8 cellular contexts compared by ENCODE assay signal in the genomic region with DNA sequence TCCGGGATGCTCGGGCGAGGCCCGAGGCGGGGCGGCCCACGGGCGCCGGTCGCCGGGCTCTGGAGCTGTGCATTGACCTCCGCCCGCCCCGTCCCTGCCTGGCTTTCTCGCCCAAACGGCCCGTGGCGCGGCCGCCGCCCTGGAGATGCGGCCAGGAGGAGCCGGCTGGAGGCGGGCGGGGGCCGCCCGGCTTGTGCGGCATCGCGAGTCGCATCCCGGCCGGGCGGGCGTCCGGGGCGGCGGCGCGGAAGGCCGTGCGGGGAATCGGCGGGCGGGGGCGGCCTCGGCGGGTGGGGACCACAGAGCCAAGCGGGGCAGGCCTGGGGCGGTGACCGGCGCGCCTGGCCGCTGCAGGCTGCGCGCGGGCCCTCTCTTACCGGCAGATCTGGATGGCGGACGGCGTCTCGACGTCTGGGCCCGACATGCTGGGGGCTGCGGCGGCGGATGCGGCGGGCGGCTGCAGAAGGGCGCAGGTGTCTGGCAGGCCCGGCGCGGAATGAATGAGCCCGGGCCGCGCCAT. TPM values are rescaled to one million over a fixed set of nuclear protein-coding genes. Genes with fewer than 3 reads are reported as not detected.
DNase-seq lines count a peak whose midpoint lies in the region; ATAC-seq and TF ChIP-seq lines count a peak whose summit lies in the region.

No MANE protein-coding gene starts in this region.

- no peak for TF ChIP-seq EP300 in sigmoid colon (IDR thresholded peaks at IDR 0.05)

- H3K9ac ChIP-seq in SK-N-MC (ENCODE audit: insufficient read length): peak overlapping the region; percentile 79

- peaks cover 0 to 16% (median 15%) of the 10 kb centered on the region in 4 donors for H3K4me1 ChIP-seq in sigmoid colon

- no peaks in the 10 kb centered on the region for H3K9me3 ChIP-seq in SK-N-MC (ENCODE audit: low read depth, low read length)
- H3K9me3 ChIP-seq in sigmoid colon: no peaks in the 10 kb centered on the region

- H3K27ac ChIP-seq in SK-N-MC (no peak overlapping the region), sigmoid colon (peak overlapping the region; percentile 94 to 98 (median 98))

- no peak for TF ChIP-seq CTCF in foreskin fibroblast (IDR thresholded peaks at IDR 0.05; ENCODE audit: low read depth, low read length)
- no peak for TF ChIP-seq CTCF in sigmoid colon (IDR thresholded peaks at IDR 0.05)

- H3K4me3 ChIP-seq in SK-N-MC: peak overlapping the region; percentile 88
- peak overlapping the region; percentile 52 to 62 for H3K4me3 ChIP-seq in foreskin fibroblast (ENCODE audit: low read depth in 1 of 2, low read length in 2 of 2)
- H3K4me3 ChIP-seq in sigmoid colon: peak overlapping the region in 3 of 4 donors; percentile 62 to 67 (median 66)

- 0 to 1% methylated on average over 77 of the region's 77 CpGs for WGBS in sigmoid colon, 2 donors

- DNase-seq in SK-N-MC (ENCODE audit: low read depth, low spot score): no peak
- no peak for DNase-seq in foreskin fibroblast
- no peak for DNase-seq in sigmoid colon
- DNase-seq in activated CD4-positive, alpha-beta T cell treated with anti-CD3 and anti-CD28 coated beads for 4 hours: no peak
- no peak for DNase-seq in occipital lobe (lab: John Stamatoyannopoulos, UW)

- H3K27me3 ChIP-seq in sigmoid colon: no peaks in the 10 kb centered on the region

- no peak for TF ChIP-seq POLR2A in sigmoid colon (IDR thresholded peaks at IDR 0.05)

- intact Hi-C loops in sigmoid colon (cut with DNase I): loop anchor here (10.0 kb wide), 1 partner anchor 232 kb away; a partner anchor contains a TSS

- ATAC-seq in GM18498 (IDR thresholded peaks at IDR 0.05; ENCODE audit: unreplicated experiment) (peak; percentile 16), HG02588 (IDR thresholded peaks at IDR 0.05; ENCODE audit: unreplicated experiment) (peak; percentile 4), GM18858 (IDR thresholded peaks at IDR 0.05; ENCODE audit: unreplicated experiment) (no peak)

- no peaks in the 10 kb centered on the region for H3K36me3 ChIP-seq in SK-N-MC (ENCODE audit: insufficient read depth, low read length)
- H3K36me3 ChIP-seq in sigmoid colon: no peaks in the 10 kb centered on the region

RNA-seq across cellular contexts. Expression of a gene that starts 0.6 kb away (rescaled TPM):
- total RNA-seq in sigmoid colon: 10 to 100 TPM; 17.9 to 26.5 (median 22.2) TPM
- polyA plus RNA-seq in sigmoid colon: 10 to 100 TPM; 54.7 to 81.0 (median 78.8) TPM
- total RNA-seq in occipital lobe: 27.0 TPM

RNA-seq across cellular contexts. Expression of a gene that starts 26.8 kb away (rescaled TPM):
- total RNA-seq in sigmoid colon: not detected
- 10 to 100 TPM; 10.7 to 27.0 (median 19.9) TPM for polyA plus RNA-seq in sigmoid colon
- 0.16 TPM for total RNA-seq in occipital lobe

RNA-seq across cellular contexts. Expression of a gene that starts 31.6 kb away (rescaled TPM):
- total RNA-seq in sigmoid colon: 1 to 10 TPM in 1 of 4 donors, under 1 TPM in 1, not detected in 2; 0.55 to 1.3 TPM
- 100 to 1,000 TPM in 2 of 3 donors, 10 to 100 TPM in 1; 86.5 to 202 (median 117) TPM for polyA plus RNA-seq in sigmoid colon
- total RNA-seq in occipital lobe: not detected
